In genomic region chr1:228367798-228368791, GRCh38 we compare ENCODE assay signal across 14 cellular contexts. TPM values are rescaled to one million over a fixed set of nuclear protein-coding genes. Genes with fewer than 3 reads are reported as not detected.
DNase-seq lines count a peak whose midpoint lies in the region; ATAC-seq and TF ChIP-seq lines count a peak whose summit lies in the region.
"Had no signal": no experiment of that assay in that cellular context is flagged by ENCODE, and none has a peak within 500 bp of the region (broad histone marks: within the 10 kb centered on the region; RNA-seq: fewer than 3 reads in every experiment).

No MANE protein-coding gene starts in this region.

- H3K79me2 ChIP-seq in DOHH2 (ENCODE audit: control insufficient read depth, low read length) (no peaks in the 10 kb centered on the region), mammary epithelial cell (ENCODE audit: insufficient read depth, low read length) (no peaks in the 10 kb centered on the region), GM23248 (ENCODE audit: insufficient read depth) (no peaks in the 10 kb centered on the region)

- TF ChIP-seq CTCF in DOHH2 (IDR thresholded peaks at IDR 0.05; ENCODE audit: low read depth, low read length, poor library complexity, severe bottlenecking) (no peak), NB4 (IDR thresholded peaks at IDR 0.05; ENCODE audit: low read depth, low read length) (no peak), mucosa of descending colon (IDR thresholded peaks at IDR 0.05) (no peak), mammary epithelial cell (conservative IDR thresholded peaks at IDR 0.05 in 1 of 2, IDR thresholded peaks at IDR 0.05 in 1 of 2; ENCODE audit: extremely low read depth in 1 of 2, insufficient read depth in 1 of 2, low read depth in 1 of 2, low read length in 2 of 2) (no peak)

- no peak overlapping the region for H3K27ac ChIP-seq in DOHH2 (ENCODE audit: low read depth, low read length)
- no peak overlapping the region for H3K27ac ChIP-seq in mammary epithelial cell (ENCODE audit: insufficient read depth, low read depth, low read length)
- no peak overlapping the region for H3K27ac ChIP-seq in GM23248
- H3K27ac ChIP-seq: neutrophil had no signal

- H3K9ac ChIP-seq in mammary epithelial cell (ENCODE audit: insufficient read depth, low read length): no peak overlapping the region
- H3K9ac ChIP-seq in GM23248: no peak overlapping the region

- H3K9me2 ChIP-seq in DOHH2 (replicated peaks; ENCODE audit: control insufficient read depth, low read length) (no peaks in the 10 kb centered on the region), GM23248 (ENCODE audit: insufficient read depth) (no peaks in the 10 kb centered on the region)

- H3K9me3 ChIP-seq in DOHH2 (ENCODE audit: control insufficient read depth, insufficient read depth, low read length) (no peaks in the 10 kb centered on the region), mucosa of descending colon (no peaks in the 10 kb centered on the region), mammary epithelial cell (replicated peaks; ENCODE audit: insufficient read depth, low read length) (no peaks in the 10 kb centered on the region), GM23248 (ENCODE audit: low read depth) (no peaks in the 10 kb centered on the region)
- H3K9me3 ChIP-seq: neutrophil had no signal

- dilution Hi-C loops in mammary epithelial cell (cut with HindIII; ENCODE audit: low sequenced_read_pairs): no loop called here

- H3K4me1 ChIP-seq in DOHH2 (ENCODE audit: control insufficient read depth, low read length) (peaks cover 9% of the 10 kb centered on the region), mucosa of descending colon (ENCODE audit: low read depth) (peaks cover 4% of the 10 kb centered on the region), mammary epithelial cell (ENCODE audit: insufficient read depth, low read length) (peaks cover 3% of the 10 kb centered on the region), GM23248 (ENCODE audit: insufficient read depth) (no peaks in the 10 kb centered on the region)

- DNase-seq in NB4 (ENCODE audit: low read depth) (peak; percentile 28), erythroblast (lab: John Stamatoyannopoulos, UW) (peak; percentile 62 to 72), mucosa of descending colon (peak in 2 of 3 donors; percentile 28 to 52), NCI-H2081 treated with DMSO at 0.1 percent for 48 hours (lab: John Stamatoyannopoulos, UW) (no peak), mammary epithelial cell (no peak), GM23248 (no peak), UCSD-AML1 (lab: John Stamatoyannopoulos, UW; ENCODE audit: unreplicated experiment) (no peak)
- DNase-seq: DMS79, NCI-H82 had no signal

- H3K36me3 ChIP-seq in DOHH2 (ENCODE audit: control insufficient read depth, low read length): no peaks in the 10 kb centered on the region
- no peaks in the 10 kb centered on the region for H3K36me3 ChIP-seq in mucosa of descending colon (ENCODE audit: low read depth)
- no peaks in the 10 kb centered on the region for H3K36me3 ChIP-seq in mammary epithelial cell (ENCODE audit: insufficient read depth, low read length)
- no peaks in the 10 kb centered on the region for H3K36me3 ChIP-seq in GM23248 (ENCODE audit: low read depth)
- H3K36me3 ChIP-seq: neutrophil had no signal

- 95% methylated on average over 5 of the region's 25 CpGs for WGBS in mammary epithelial cell (ENCODE audit: low coverage, missing lambda C conversion rate)
- 46 to 53% methylated on average over 20 to 25 of the region's 25 CpGs for WGBS in GM23248 (ENCODE audit: low coverage in 1 of 2, low lambda C conversion rate in 2 of 2, missing lambda C conversion rate in 2 of 2), 2 experiments

- H3K27me3 ChIP-seq in DOHH2 (ENCODE audit: control insufficient read depth, low read length): no peaks in the 10 kb centered on the region
- H3K27me3 ChIP-seq in mammary epithelial cell (ENCODE audit: insufficient read depth, low read length): peaks cover 3% of the 10 kb centered on the region
- H3K27me3 ChIP-seq in GM23248 (replicated peaks; ENCODE audit: insufficient read depth): no peaks in the 10 kb centered on the region; the same call in 1 of the 2 replicates
- H3K27me3 ChIP-seq: neutrophil had no signal

- H2AFZ ChIP-seq in mammary epithelial cell (ENCODE audit: low read depth, low read length) (no peak overlapping the region), GM23248 (no peak overlapping the region)

- H3F3A ChIP-seq in DOHH2 (ENCODE audit: control insufficient read depth, insufficient read depth) (no peaks in the 10 kb centered on the region), GM23248 (ENCODE audit: insufficient read depth) (no peaks in the 10 kb centered on the region)

- H3K4me2 ChIP-seq in DOHH2 (ENCODE audit: low read length): peak overlapping the region; percentile 54
- no peak overlapping the region for H3K4me2 ChIP-seq in mammary epithelial cell (ENCODE audit: insufficient read depth, low read depth, low read length)
- no peak overlapping the region for H3K4me2 ChIP-seq in GM23248 (ENCODE audit: unreplicated experiment)

- CTCF ChIA-PET in mammary epithelial cell (lab: Charles Lee; ENCODE audit: low non-redundant PET): no interaction called here

- H3K4me3 ChIP-seq in DOHH2 (ENCODE audit: low read length) (no peak overlapping the region), NB4 (ENCODE audit: low read depth, low read length) (no peak overlapping the region), mucosa of descending colon (no peak overlapping the region), mammary epithelial cell (replicated peaks in 1 of 3; ENCODE audit: insufficient read depth in 1 of 3, low read depth in 2 of 3, low read length in 3 of 3) (no peak overlapping the region), GM23248 (no peak overlapping the region)

- intact Hi-C loops in mucosa of descending colon (cut with DNase I, micrococcal nuclease) (no loop called here), mammary epithelial cell (cut with micrococcal nuclease) (no loop called here)

- in situ Hi-C loops in mammary epithelial cell (cut with MboI; ENCODE audit: low sequenced_read_pairs in 2 of 2) (no loop called here), GM23248 (cut with MboI) (no loop called here)

- ATAC-seq in mucosa of descending colon: peak; percentile 4
- ATAC-seq: T-helper 17 cell had no signal

- no TSS peak for BruUV-seq in mammary epithelial cell (replicated peaks; lab: Mats Ljungman, UMichigan)

- no peaks in the 10 kb centered on the region for H4K20me1 ChIP-seq in DOHH2 (ENCODE audit: control insufficient read depth, insufficient read depth, low read depth, low read length)
- H4K20me1 ChIP-seq in mammary epithelial cell (ENCODE audit: insufficient read depth, low read length): no peaks in the 10 kb centered on the region
- H4K20me1 ChIP-seq in GM23248 (ENCODE audit: insufficient read depth): no peaks in the 10 kb centered on the region

- TF ChIP-seq POLR2A in NB4 (IDR thresholded peaks at IDR 0.05; ENCODE audit: extremely low read depth, insufficient read length): no peak
- TF ChIP-seq POLR2A in erythroblast (IDR thresholded peaks at IDR 0.05; ENCODE audit: low read length): no peak

RNA-seq across cellular contexts. Expression of gene TRIM11, which starts 38.5 kb away (rescaled TPM):
- total RNA-seq in mucosa of descending colon (10 to 100 TPM; 32.1 to 40.4 (median 35.0) TPM), mammary epithelial cell (10 to 100 TPM; 29.8 to 39.6 TPM)
- polyA plus RNA-seq in mammary epithelial cell (17.3 TPM), GM23248 (2016; fragmentation: Nextera tagmentation; extraction: Ambion mirVana) (8.6 and 9.8 TPM in 2 replicates)
- 34.0 TPM for polyA minus RNA-seq in mammary epithelial cell
- 21.3 and 24.7 TPM in 2 replicates for total RNA-seq in GM23248 (2014; rRNA removed; shearing (Covaris generic))

RNA-seq across cellular contexts. Expression of gene TRIM17, which starts 48.6 kb away (rescaled TPM):
- total RNA-seq in mucosa of descending colon (under 1 TPM in 2 of 3 donors, not detected in 1; 0.39 to 0.76 TPM), mammary epithelial cell (1 to 10 TPM; 1.9 to 6.7 TPM)
- polyA plus RNA-seq in mammary epithelial cell (0.27 TPM), GM23248 (2016; fragmentation: Nextera tagmentation; extraction: Ambion mirVana) (0.26 and 0.43 TPM in 2 replicates)
- polyA minus RNA-seq in mammary epithelial cell: not detected
- total RNA-seq in GM23248 (2014; rRNA removed; shearing (Covaris generic)): not detected in 2 replicates
- total RNA-seq: LHCN-M2 had no signal
- polyA plus RNA-seq: aorta had no signal

Comparison
In these comparisons a context has a peak if more than half of its experiments do, and no peak if none do; other contexts are left out.
1. DNase-seq: peak in NB4 (single experiment), erythroblast (2 of 2) and mucosa of descending colon (2 of 3); none in NCI-H2081 treated with DMSO at 0.1 percent for 48 hours (single experiment), mammary epithelial cell (single experiment), GM23248 (single experiment) and UCSD-AML1 (single experiment).